Comparison of ENCODE assay signal across 27 cellular contexts in genomic region chr15:75355369-75355768, GRCh38.
"Had no signal": no experiment of that assay in that cellular context is flagged by ENCODE, and none has a peak within 500 bp of the region (broad histone marks: within the 10 kb centered on the region; RNA-seq: fewer than 3 reads in every experiment).

No MANE protein-coding gene starts in this region.

- H3K4me3 ChIP-seq: hepatocyte, left lung, lung, neural progenitor cell, ovary, spleen, tibial nerve, uterus had no signal

- H3K36me3 ChIP-seq: neural progenitor cell, ovary, uterus had no signal

- H3K9me3 Mint-ChIP-seq: mesothelial cell of epicardium; nephron progenitor cell; neural progenitor cell; stimulated activated effector memory CD8-positive, alpha-beta T cell treated with anti-CD3 and anti-CD28 coated beads, Interleukin-12 subunit alpha, Interleukin-12 subunit beta, amount 100 ng/mL, for 72 hours; type B pancreatic cell had no signal

- H3K9ac ChIP-seq: neural progenitor cell had no signal

- H3K4me1 ChIP-seq: neural progenitor cell, tibial nerve, uterus had no signal

- H3K4me3 Mint-ChIP-seq: mesothelial cell of epicardium; natural killer cell; nephron progenitor cell; neural progenitor cell; stimulated activated effector memory CD8-positive, alpha-beta T cell treated with anti-CD3 and anti-CD28 coated beads, Interleukin-12 subunit alpha, Interleukin-12 subunit beta, amount 100 ng/mL, for 72 hours; stimulated activated naive CD8-positive, alpha-beta T cell treated with anti-CD3 and anti-CD28 coated beads, Interleukin-15, amount 100 ng/mL, for 72 hours; type B pancreatic cell had no signal

- ATAC-seq: left colon; left lung; natural killer cell; right cardiac atrium; sciatic nerve; stimulated activated effector memory CD8-positive, alpha-beta T cell treated with anti-CD3 and anti-CD28 coated beads, Interleukin-12 subunit alpha, Interleukin-12 subunit beta, amount 100 ng/mL, for 72 hours; stimulated activated naive CD8-positive, alpha-beta T cell treated with anti-CD3 and anti-CD28 coated beads, Interleukin-15, amount 100 ng/mL, for 72 hours had no signal

- H3K9me3 ChIP-seq: left lung, neutrophil, ovary, tibial nerve, uterus had no signal

- FAIRE-seq: keratinocyte, small intestine had no signal

- H3K36me3 Mint-ChIP-seq: natural killer cell, type B pancreatic cell had no signal

- DNase-seq: left colon; left lung; mesendoderm; naive B cell; natural killer cell; nephron progenitor cell; occipital lobe; small intestine; spleen; stimulated activated CD4-positive, alpha-beta T cell treated with anti-CD3 and anti-CD28 coated beads, Interleukin-4, amount 100 ng/mL, for 24 hours; stimulated activated naive CD4-positive, alpha-beta T cell treated with Interleukin-2 at 50 U/mL for 16 hours; stimulated activated naive CD8-positive, alpha-beta T cell treated with anti-CD3 and anti-CD28 coated beads, Interleukin-15, amount 100 ng/mL, for 72 hours; substantia nigra; uterus had no signal

- H3K27ac Mint-ChIP-seq: mesothelial cell of epicardium; neural progenitor cell; progenitor cell of endocrine pancreas; stimulated activated naive CD8-positive, alpha-beta T cell treated with anti-CD3 and anti-CD28 coated beads, Interleukin-15, amount 100 ng/mL, for 72 hours; type B pancreatic cell had no signal

- H3K27ac ChIP-seq: hepatocyte, left lung, neural progenitor cell, neutrophil, ovary, spleen, tibial nerve, uterus had no signal

- H3K27me3 Mint-ChIP-seq: naive B cell; progenitor cell of endocrine pancreas; stimulated activated naive CD8-positive, alpha-beta T cell treated with anti-CD3 and anti-CD28 coated beads, Interleukin-15, amount 100 ng/mL, for 72 hours; type B pancreatic cell had no signal

- H3K4me1 Mint-ChIP-seq: mesothelial cell of epicardium, neural progenitor cell had no signal

- H3K27me3 ChIP-seq: hepatocyte, left lung, neural progenitor cell, neutrophil, ovary, spleen, tibial nerve, uterus had no signal
